Comparison of ENCODE assay signal across 1 cellular context in the genomic region with DNA sequence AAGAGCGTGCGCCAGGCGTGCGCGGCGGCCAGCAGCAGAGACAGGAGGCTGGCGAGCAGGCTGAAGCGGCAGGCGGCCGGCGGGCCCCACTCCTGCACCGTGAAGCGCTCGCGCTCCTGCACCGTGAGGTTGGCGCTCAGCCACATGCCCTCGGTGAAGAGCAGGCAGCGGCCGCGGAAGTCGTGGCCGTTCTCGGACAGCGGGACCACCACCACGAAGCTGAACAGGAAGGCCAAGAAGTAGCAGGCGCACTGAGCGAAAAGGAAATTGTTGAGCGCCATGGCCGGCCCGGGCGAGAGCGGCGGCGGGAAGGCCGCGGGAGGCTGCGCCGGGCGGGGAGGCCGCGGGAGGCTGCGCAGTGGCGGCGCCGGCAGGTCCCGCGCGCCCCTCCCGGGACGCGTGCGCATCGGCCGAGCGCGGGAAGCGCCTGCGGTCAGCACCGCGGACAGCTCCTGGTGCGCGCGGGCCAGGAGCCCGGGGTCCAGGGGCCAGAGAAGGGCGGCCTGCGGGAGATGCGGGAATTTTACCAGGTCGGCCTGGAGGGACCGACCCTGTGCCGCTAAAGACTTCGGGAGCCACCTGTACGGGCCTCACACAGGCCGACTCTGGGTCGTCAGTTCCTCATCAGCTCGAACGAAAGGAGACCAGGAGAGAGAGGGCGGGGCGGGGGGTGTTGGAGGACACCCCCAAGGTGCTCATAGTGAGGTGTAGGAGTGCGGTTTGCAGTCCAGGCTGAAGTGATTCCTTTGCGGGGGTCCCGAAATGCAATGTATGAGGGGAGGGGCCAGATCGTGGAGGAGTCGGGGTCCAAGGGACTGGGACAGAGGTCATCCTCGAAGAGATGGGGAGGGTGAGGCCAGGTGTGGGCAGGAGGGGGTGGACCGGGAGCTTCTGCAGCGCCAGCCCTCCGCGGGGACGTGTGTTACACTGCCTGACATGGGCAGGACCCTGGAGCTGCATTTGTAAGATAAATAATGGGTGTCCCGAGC.
A peak's percentile ranks its signal among the peaks of the same experiment; 100 is the strongest.
TF ChIP-seq lines count a peak whose summit lies in the region.

A gene (minus strand): TSS at position 312 of the 989 bp plus-strand sequence. CDS start 31 bp downstream, at position 281.

TF ChIP-seq in HEK293, 187 proteins besides CTCF, POLR2A, EP300 and RAD21 (continued from another document):
- TF ChIP-seq ZSCAN30 (tag by site-specific recombination; IDR thresholded peaks at IDR 0.05) (peak; percentile 74), REPIN1 (tag by site-specific recombination; IDR thresholded peaks at IDR 0.05; ENCODE audit: low read depth) (no peak), ZFP37 (tag by site-specific recombination; IDR thresholded peaks at IDR 0.05) (no peak), ZNF16 (tag by site-specific recombination; IDR thresholded peaks at IDR 0.05; ENCODE audit: low read depth) (no peak)
- TF ChIP-seq, protein P1, sequence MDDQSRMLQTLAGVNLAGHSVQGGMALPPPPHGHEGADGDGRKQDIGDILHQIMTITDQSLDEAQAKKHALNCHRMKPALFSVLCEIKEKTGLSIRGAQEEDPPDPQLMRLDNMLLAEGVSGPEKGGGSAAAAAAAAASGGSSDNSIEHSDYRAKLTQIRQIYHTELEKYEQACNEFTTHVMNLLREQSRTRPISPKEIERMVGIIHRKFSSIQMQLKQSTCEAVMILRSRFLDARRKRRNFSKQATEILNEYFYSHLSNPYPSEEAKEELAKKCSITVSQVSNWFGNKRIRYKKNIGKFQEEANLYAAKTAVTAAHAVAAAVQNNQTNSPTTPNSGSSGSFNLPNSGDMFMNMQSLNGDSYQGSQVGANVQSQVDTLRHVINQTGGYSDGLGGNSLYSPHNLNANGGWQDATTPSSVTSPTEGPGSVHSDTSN (CRISPR knock-in tag; IDR thresholded peaks at IDR 0.05), result peak; percentile 69; the same call in 1 of the 2 replicates
